Comparison of ENCODE assay signal across 10 cellular contexts in genomic region chr1:103107696-103108524, GRCh38. TPM values are rescaled to one million over a fixed set of nuclear protein-coding genes. Genes with fewer than 3 reads are reported as not detected.
DNase-seq lines count a peak whose midpoint lies in the region; ATAC-seq lines count a peak whose summit lies in the region.
"Had no signal": no experiment of that assay in that cellular context is flagged by ENCODE, and none has a peak within 500 bp of the region (broad histone marks: within the 10 kb centered on the region; RNA-seq: fewer than 3 reads in every experiment).

TSS of gene COL11A1 (minus strand) at chr1:103108522. CDS start at chr1:103108178, 344 bp downstream.

- no peaks in the 10 kb centered on the region for H3K36me3 ChIP-seq in adipocyte (ENCODE audit: control insufficient read depth, insufficient read depth, low read length, severe bottlenecking)
- H3K36me3 ChIP-seq in iPS DF 6.9 (ENCODE audit: control insufficient read depth, insufficient read depth, low read length): no peaks in the 10 kb centered on the region
- H3K36me3 ChIP-seq in rectal smooth muscle tissue (ENCODE audit: control insufficient read depth, insufficient read depth, low read length): no peaks in the 10 kb centered on the region

- peak within 1 kb of the TSS; percentile 72 for H3K9ac ChIP-seq in adipocyte (ENCODE audit: low read length)
- H3K9ac ChIP-seq in rectal smooth muscle tissue (ENCODE audit: low read length): no peak within 1 kb of the TSS

- WGBS in iPS DF 6.9 (ENCODE audit: insufficient coverage, insufficient read length): no CpG with 5 or more reads among the region's 26 CpGs

- no peak for ATAC-seq in esophagus mucosa

- H3K27ac ChIP-seq in iPS DF 6.9 (ENCODE audit: low read length): no peak within 1 kb of the TSS
- H3K27ac ChIP-seq in rectal smooth muscle tissue (ENCODE audit: low read depth, low read length): no peak within 1 kb of the TSS

- no peaks in the 10 kb centered on the region for H3K9me3 ChIP-seq in adipocyte (ENCODE audit: control insufficient read depth, low read length)
- H3K9me3 ChIP-seq in iPS DF 6.9 (ENCODE audit: control insufficient read depth, insufficient read depth, low read length): no peaks in the 10 kb centered on the region

- no peaks in the 10 kb centered on the region for H3K27me3 ChIP-seq in adipocyte (replicated peaks; ENCODE audit: control insufficient read depth, insufficient read depth, low read length)
- H3K27me3 ChIP-seq in iPS DF 6.9 (ENCODE audit: control insufficient read depth, insufficient read depth, low read length): no peaks in the 10 kb centered on the region
- H3K27me3 ChIP-seq in rectal smooth muscle tissue (ENCODE audit: control insufficient read depth, insufficient read depth, low read length): no peaks in the 10 kb centered on the region

- DNase-seq in EH (ENCODE audit: low read depth) (peak; percentile 34), adipocyte (ENCODE audit: low read depth) (peak; percentile 6), iPS DF 6.9 (ENCODE audit: low read depth, low spot score) (no peak), NCI-H510A (lab: John Stamatoyannopoulos, UW) (no peak), DMS153 treated with DMSO at 0.1 percent for 48 hours (lab: John Stamatoyannopoulos, UW; ENCODE audit: unreplicated experiment) (no peak), HPDE6-E6E7 (ENCODE audit: extremely low spot score) (no peak)
- DNase-seq: SHP77 had no signal

- H3K4me3 ChIP-seq in adipocyte (ENCODE audit: low read length): peak within 1 kb of the TSS; percentile 94
- H3K4me3 ChIP-seq in iPS DF 6.9 (ENCODE audit: low read length): peak within 1 kb of the TSS; percentile 98
- peak within 1 kb of the TSS; percentile 60 for H3K4me3 ChIP-seq in rectal smooth muscle tissue (ENCODE audit: low read length)

- H3K4me1 ChIP-seq in adipocyte (ENCODE audit: control insufficient read depth, insufficient read depth, low read length) (peaks cover 12% of the 10 kb centered on the region), iPS DF 6.9 (ENCODE audit: control insufficient read depth, insufficient read depth, low read length) (no peaks in the 10 kb centered on the region), rectal smooth muscle tissue (ENCODE audit: control insufficient read depth, insufficient read depth, low read length) (peaks cover 3% of the 10 kb centered on the region)

RNA-seq across cellular contexts. Expression of gene COL11A1, which starts in this region (rescaled TPM):
- total RNA-seq in esophagus mucosa: not detected
- total RNA-seq: Daoy had no signal

Comparison
In these comparisons a context has a peak if more than half of its experiments do, and no peak if none do; other contexts are left out.
1. DNase-seq: peak in EH (single experiment) and adipocyte (single experiment); none in iPS DF 6.9 (single experiment), NCI-H510A (single experiment), DMS153 treated with DMSO at 0.1 percent for 48 hours (single experiment) and HPDE6-E6E7 (single experiment).
2. Peak in every context shown above with its lines, with median percentiles within 50 percentile points of each other: H3K4me3 ChIP-seq.